In genomic region chr6:41785689-41786450, GRCh38 we compare ENCODE assay signal across 8 cellular contexts. TPM values are rescaled to one million over a fixed set of nuclear protein-coding genes. Genes with fewer than 3 reads are reported as not detected.
DNase-seq lines count a peak whose midpoint lies in the region; ATAC-seq, FAIRE-seq and TF ChIP-seq lines count a peak whose summit lies in the region.

No MANE protein-coding gene starts in this region.

- H3K4me3 ChIP-seq in PC-9, result peak overlapping the region; percentile 100
- peak overlapping the region; percentile 19 to 100 (median 96) for H3K4me3 ChIP-seq in H1 (ENCODE audit: extremely low read depth in 1 of 4, insufficient read depth in 2 of 4, low read depth in 3 of 4, low read length in 4 of 4)
- H3K4me3 ChIP-seq in muscle layer of colon (ENCODE audit: low read depth in 1 of 2, low read length in 2 of 2), result peak overlapping the region; percentile 88 to 98

- H2BK120ac ChIP-seq in H1 (replicated peaks; ENCODE audit: low read depth, low read length), result no peak overlapping the region

- H4K8ac ChIP-seq in H1 (ENCODE audit: extremely low read depth, insufficient read depth, low read length), result peak overlapping the region; percentile 39; the same call in 1 of the 2 replicates

- no peak overlapping the region for H2AK5ac ChIP-seq in H1 (ENCODE audit: low read depth, low read length)

- peaks cover 37% of the 10 kb centered on the region for H3K79me2 ChIP-seq in PC-9 (ENCODE audit: low read depth)
- peaks cover 0 to 12% of the 10 kb centered on the region in 2 experiments; a peak in 3 of 4 replicates for H3K79me2 ChIP-seq in H1 (ENCODE audit: control insufficient read depth in 1 of 2, insufficient read depth in 2 of 2, low read length in 2 of 2)

- no peak for TF ChIP-seq POLR2A in H1 (IDR thresholded peaks at IDR 0.05; ENCODE audit: control extremely low read depth in 1 of 2, low read depth in 2 of 2, low read length in 2 of 2)

- FAIRE-seq in H1 (lab: Jason Lieb, UNC), result no peak

- TF ChIP-seq EP300 in H1 (IDR thresholded peaks at IDR 0.05; ENCODE audit: borderline replicate concordance in 1 of 2, low read depth in 2 of 2, low read length in 2 of 2), result no peak

- H3K9me2 ChIP-seq in PC-9 (ENCODE audit: insufficient read depth), result no peaks in the 10 kb centered on the region

- no peak; the same call in 1 of the 2 replicates for TF ChIP-seq CTCF in PC-9 (conservative IDR thresholded peaks at IDR 0.05)
- TF ChIP-seq CTCF in H1 (IDR thresholded peaks at IDR 0.05; ENCODE audit: control extremely low read depth in 1 of 3, insufficient read depth in 1 of 3, low read depth in 1 of 3, low read length in 3 of 3), result no peak

- peaks cover 53% of the 10 kb centered on the region for H3K4me1 ChIP-seq in PC-9 (replicated peaks; ENCODE audit: insufficient read depth)
- H3K4me1 ChIP-seq in H1 (replicated peaks in 1 of 4; ENCODE audit: control insufficient read depth in 3 of 4, insufficient read depth in 4 of 4, low read length in 3 of 4), result peaks cover 2 to 7% (median 3%) of the 10 kb centered on the region in 4 experiments; a peak in 6 of 7 replicates
- H3K4me1 ChIP-seq in muscle layer of colon (ENCODE audit: insufficient read depth, low read length), result peaks cover 24% of the 10 kb centered on the region

- 31% methylated on average over 16 of the region's 29 CpGs; no CpG with 5 or more reads in 1 of the 2 experiments for WGBS in H1 (ENCODE audit: extremely low coverage in 1 of 2, insufficient coverage in 1 of 2, insufficient read length in 1 of 2, insufficient replicate concordance in 2 of 2, low coverage in 1 of 2, low lambda C conversion rate in 2 of 2, missing lambda C conversion rate in 1 of 2), 2 experiments

- peaks cover 2% of the 10 kb centered on the region for H3K79me1 ChIP-seq in H1 (ENCODE audit: low read depth, low read length)

- no peak overlapping the region for H4K5ac ChIP-seq in H1 (ENCODE audit: insufficient read length, low read depth, low read length)

- no peak overlapping the region for H2BK20ac ChIP-seq in H1 (ENCODE audit: low read length)

- POLR2A ChIA-PET in PC-9 (lab: Charles Lee; ENCODE audit: unreplicated experiment), result interaction anchor here (0.6 to 0.8 kb wide), 3 partner anchors 110 to 408 kb away, joined by 3 to 5 read pairs (median 5); no protein-coding TSS in a partner anchor
- POLR2A ChIA-PET in H1 (lab: Charles Lee; ENCODE audit: partially characterized antibody), result interaction anchor here (0.9 to 4.2 kb wide), 7 partner anchors 25 to 264 kb away, joined by 3 to 31 read pairs (median 4); partner anchors contain the start of genes BYSL, MED20, TAF8 and USP49

- H2AFZ ChIP-seq in PC-9 (no peak overlapping the region; the same call in 1 of the 2 replicates), H1 (ENCODE audit: low read length) (no peak overlapping the region)

- H3K4me2 ChIP-seq in PC-9 (peak overlapping the region; percentile 90), H1 (ENCODE audit: insufficient read depth in 1 of 2, low read depth in 2 of 2, low read length in 2 of 2) (peak overlapping the region; percentile 76 to 99)

- 0 out of 2 replicates have a peak overlapping the region, but pooled peaks have one; percentile 46 for H2BK15ac ChIP-seq in H1 (ENCODE audit: low read length)

- H3K23ac ChIP-seq in H1 (ENCODE audit: insufficient read length), result no peak overlapping the region

- H3K27ac ChIP-seq in PC-9 (peak overlapping the region; percentile 78), H1 (ENCODE audit: low read depth, low read length) (no peak overlapping the region), muscle layer of colon (ENCODE audit: low read depth, low read length) (peak overlapping the region; percentile 52)

- in situ Hi-C loops in ACHN (cut with HindIII; ENCODE audit: low pct_ligation_motif_present, low pct_unique_long_range_greater_than_20kb, low sequenced_read_pairs), result no loop called here

- no peak overlapping the region for H2BK5ac ChIP-seq in H1 (ENCODE audit: low read depth, low read length)

- peaks cover 15% of the 10 kb centered on the region for H3K23me2 ChIP-seq in H1 (ENCODE audit: low read depth, low read length)

- H4K20me1 ChIP-seq in PC-9 (ENCODE audit: insufficient read depth) (no peaks in the 10 kb centered on the region; the same call in 1 of the 2 replicates), H1 (replicated peaks in 1 of 2; ENCODE audit: control insufficient read depth in 1 of 2, insufficient read depth in 2 of 2, low read length in 2 of 2) (peaks cover 0 to 9% of the 10 kb centered on the region in 2 experiments)

- ATAC-seq in HG03354 (IDR thresholded peaks at IDR 0.05; ENCODE audit: poor library complexity, severe bottlenecking, unreplicated experiment) (no peak), HG03378 (IDR thresholded peaks at IDR 0.05; ENCODE audit: unreplicated experiment) (no peak)

- 0 out of 2 replicates have a peak overlapping the region, but pooled peaks have one; percentile 50 for H2BK12ac ChIP-seq in H1 (ENCODE audit: low read depth, low read length)

- no peak overlapping the region for H3K4ac ChIP-seq in H1 (replicated peaks; ENCODE audit: insufficient read length, low read depth, low read length)

- intact Hi-C loops in PC-9 (cut with micrococcal nuclease; ENCODE audit: unreplicated experiment), result loop anchor here (10.0 kb wide), 1 partner anchor 939 kb away; the partner anchor contains the start of gene PRPH2

- H3K18ac ChIP-seq in H1 (ENCODE audit: extremely low read depth, low read length), result no peak overlapping the region; the same call in 1 of the 2 replicates

- CTCF ChIA-PET in PC-9 (lab: Charles Lee) (interaction anchor here (0.6 to 2.0 kb wide), 5 partner anchors 27 to 265 kb away, joined by 3 to 10 read pairs (median 4); partner anchors contain the start of genes BYSL, MED20 and TAF8), H1 (lab: Charles Lee; ENCODE audit: partially characterized antibody) (interaction anchor here (0.6 to 5.1 kb wide), 39 partner anchors 9 to 642 kb away, joined by 3 to 108 read pairs (median 4); partner anchors contain the start of genes BYSL, MED20 and TAF8)

- H3K9ac ChIP-seq in H1 (replicated peaks in 1 of 4; ENCODE audit: extremely low read depth in 1 of 4, low read depth in 3 of 4, low read length in 3 of 4) (no peak overlapping the region; a peak in 1 of 7 replicates), muscle layer of colon (ENCODE audit: low read length) (peak overlapping the region; percentile 45)

- no peaks in the 10 kb centered on the region for H3K27me3 ChIP-seq in PC-9 (ENCODE audit: insufficient read depth, low read depth)
- H3K27me3 ChIP-seq in H1 (replicated peaks in 1 of 4; ENCODE audit: control insufficient read depth in 3 of 4, extremely low read depth in 1 of 4, insufficient read depth in 3 of 4, low read length in 3 of 4), result peaks cover 2 to 38% (median 25%) of the 10 kb centered on the region in 4 experiments
- no peaks in the 10 kb centered on the region for H3K27me3 ChIP-seq in muscle layer of colon (ENCODE audit: control insufficient read depth in 1 of 2, insufficient read depth in 2 of 2, low read length in 2 of 2)

- H3F3A ChIP-seq in PC-9 (ENCODE audit: insufficient read depth, low read depth), result peaks cover 62% of the 10 kb centered on the region

- no peak overlapping the region for H3K56ac ChIP-seq in H1 (replicated peaks; ENCODE audit: insufficient read length, low read depth, low read length)

- H3K9me3 ChIP-seq in PC-9 (ENCODE audit: insufficient read depth, low read depth), result no peaks in the 10 kb centered on the region
- H3K9me3 ChIP-seq in H1 (ENCODE audit: insufficient read depth in 2 of 2, low read depth in 1 of 2, low read length in 1 of 2), result no peaks in the 10 kb centered on the region
- no peaks in the 10 kb centered on the region for H3K9me3 ChIP-seq in muscle layer of colon (ENCODE audit: low read length)

- TF ChIP-seq RAD21 in H1 (IDR thresholded peaks at IDR 0.05 in 1 of 2, conservative IDR thresholded peaks at IDR 0.05 in 1 of 2; ENCODE audit: low read depth in 2 of 2, low read length in 2 of 2), result no peak

- H3K36me3 ChIP-seq in PC-9 (ENCODE audit: low read depth), result peaks cover 20% of the 10 kb centered on the region
- H3K36me3 ChIP-seq in H1 (ENCODE audit: control insufficient read depth in 2 of 4, insufficient read depth in 4 of 4, low read length in 3 of 4), result peaks cover 11 to 20% (median 17%) of the 10 kb centered on the region in 4 experiments; a peak in 7 of 8 replicates
- H3K36me3 ChIP-seq in muscle layer of colon (ENCODE audit: insufficient read depth, low read length), result peaks cover 17% of the 10 kb centered on the region

- DNase-seq in NCI-H510A (lab: John Stamatoyannopoulos, UW), result peak; percentile 34
- no peak for DNase-seq in NCI-H510A treated with DMSO at 0.1 percent for 48 hours (lab: John Stamatoyannopoulos, UW)
- no peak for DNase-seq in PC-9
- no peak for DNase-seq in H1 (ENCODE audit: low read depth in 1 of 2, low spot score in 2 of 2)
- no peak for DNase-seq in ACHN

- no peak overlapping the region for H4K91ac ChIP-seq in H1 (replicated peaks; ENCODE audit: insufficient read length, low read length)

- H3K14ac ChIP-seq in H1 (ENCODE audit: insufficient read length), result no peak overlapping the region

- no TSS peak for BruUV-seq in PC-9 (replicated peaks; lab: Mats Ljungman, UMichigan)

RNA-seq across cellular contexts. Expression of gene TOMM6, which starts 1.6 kb away (rescaled TPM):
- total RNA-seq in PC-9 (2021), result 143 and 170 TPM in 2 replicates
- 216 and 228 TPM in 2 replicates for total RNA-seq in H1 (2021; fragmentation: NEBNext Ultra II Directional; extraction: Animal tissue kit (Norgen Biotek cat#: 25700))
- polyA plus RNA-seq in H1 (2011; rRNA removed), result 457 and 560 TPM in 2 replicates
- 411 TPM for polyA plus RNA-seq in H1 (2011; cell fraction: cytosol; rRNA removed)
- polyA plus RNA-seq in H1 (2011; cell fraction: nucleus; rRNA removed), result 121 TPM
- polyA plus RNA-seq in H1 (2012, experiment 1 of 2), result 269 to 362 TPM (median 306 TPM) in 4 replicates
- 244 TPM for polyA plus RNA-seq in H1 (2012, experiment 2 of 2)
- polyA plus RNA-seq in H1 (2013, experiment 1 of 2), result 295 TPM
- polyA plus RNA-seq in H1 (2013, experiment 2 of 2), result 293 TPM
- polyA minus RNA-seq in H1 (2011; rRNA and poly(A)+ RNA removed), result 89.9 and 99.3 TPM in 2 replicates
- polyA minus RNA-seq in H1 (2011; cell fraction: cytosol; rRNA and poly(A)+ RNA removed), result 36.2 TPM
- 41.6 TPM for polyA minus RNA-seq in H1 (2011; cell fraction: nucleus; rRNA and poly(A)+ RNA removed)

RNA-seq across cellular contexts. Expression of gene PRICKLE4, which starts 5.3 kb away (rescaled TPM):
- 8.4 and 9.2 TPM in 2 replicates for total RNA-seq in PC-9 (2021)
- total RNA-seq in H1 (2021; fragmentation: NEBNext Ultra II Directional; extraction: Animal tissue kit (Norgen Biotek cat#: 25700)), result 0.67 and 1.4 TPM in 2 replicates
- 0.32 and 0.38 TPM in 2 replicates for polyA plus RNA-seq in H1 (2011; rRNA removed)
- polyA plus RNA-seq in H1 (2011; cell fraction: cytosol; rRNA removed), result 0.32 TPM
- polyA plus RNA-seq in H1 (2011; cell fraction: nucleus; rRNA removed), result 2.4 TPM
- polyA plus RNA-seq in H1 (2012, experiment 1 of 2), result 0.41 to 1.4 TPM (median 0.87 TPM) in 4 replicates
- polyA plus RNA-seq in H1 (2012, experiment 2 of 2), result not detected
- 0.57 TPM for polyA plus RNA-seq in H1 (2013, experiment 1 of 2)
- polyA plus RNA-seq in H1 (2013, experiment 2 of 2), result 0.22 TPM
- not detected in 2 replicates for polyA minus RNA-seq in H1 (2011; rRNA and poly(A)+ RNA removed)
- not detected for polyA minus RNA-seq in H1 (2011; cell fraction: cytosol; rRNA and poly(A)+ RNA removed)
- 2.4 TPM for polyA minus RNA-seq in H1 (2011; cell fraction: nucleus; rRNA and poly(A)+ RNA removed)

RNA-seq across cellular contexts. Expression of gene FRS3, which starts 6.2 kb away (rescaled TPM):
- 4.5 and 10.4 TPM in 2 replicates for total RNA-seq in PC-9 (2021)
- 3.4 and 3.9 TPM in 2 replicates for total RNA-seq in H1 (2021; fragmentation: NEBNext Ultra II Directional; extraction: Animal tissue kit (Norgen Biotek cat#: 25700))
- polyA plus RNA-seq in H1 (2011; rRNA removed), result 4.4 and 8.4 TPM in 2 replicates
- 5.4 TPM for polyA plus RNA-seq in H1 (2011; cell fraction: cytosol; rRNA removed)
- polyA plus RNA-seq in H1 (2011; cell fraction: nucleus; rRNA removed), result 14.9 TPM
- polyA plus RNA-seq in H1 (2012, experiment 1 of 2), result 1.3 to 4.2 TPM (median 3.1 TPM) in 4 replicates
- polyA plus RNA-seq in H1 (2012, experiment 2 of 2), result 4.2 TPM
- polyA plus RNA-seq in H1 (2013, experiment 1 of 2), result 2.8 TPM
- 2.5 TPM for polyA plus RNA-seq in H1 (2013, experiment 2 of 2)
- 1.1 and 2.8 TPM in 2 replicates for polyA minus RNA-seq in H1 (2011; rRNA and poly(A)+ RNA removed)
- polyA minus RNA-seq in H1 (2011; cell fraction: cytosol; rRNA and poly(A)+ RNA removed), result 3.6 TPM
- polyA minus RNA-seq in H1 (2011; cell fraction: nucleus; rRNA and poly(A)+ RNA removed), result 3.2 TPM

RNA-seq across cellular contexts. Expression of gene PGC, which starts 38.7 kb away (rescaled TPM):
- total RNA-seq in PC-9 (2021), result not detected in 2 replicates
- not detected in 2 replicates for total RNA-seq in H1 (2021; fragmentation: NEBNext Ultra II Directional; extraction: Animal tissue kit (Norgen Biotek cat#: 25700))
- 0.09 and 0.25 TPM in 2 replicates for polyA plus RNA-seq in H1 (2011; rRNA removed)
- polyA plus RNA-seq in H1 (2011; cell fraction: cytosol; rRNA removed), result 0.22 TPM
- polyA plus RNA-seq in H1 (2011; cell fraction: nucleus; rRNA removed), result 0.21 TPM
- 0.23 TPM in 1 of 4 replicates, not detected in the others for polyA plus RNA-seq in H1 (2012, experiment 1 of 2)
- polyA plus RNA-seq in H1 (2012, experiment 2 of 2), result 0.13 TPM
- 0.04 TPM for polyA plus RNA-seq in H1 (2013, experiment 1 of 2)
- polyA plus RNA-seq in H1 (2013, experiment 2 of 2), result 0.07 TPM
- polyA minus RNA-seq in H1 (2011; rRNA and poly(A)+ RNA removed), result not detected in 2 replicates
- polyA minus RNA-seq in H1 (2011; cell fraction: cytosol; rRNA and poly(A)+ RNA removed), result not detected
- polyA minus RNA-seq in H1 (2011; cell fraction: nucleus; rRNA and poly(A)+ RNA removed), result not detected

RNA-seq across cellular contexts. Expression of gene TFEB, which starts 50.5 kb away (rescaled TPM):
- total RNA-seq in PC-9 (2021), result 7.3 and 8.6 TPM in 2 replicates
- 2.3 and 2.4 TPM in 2 replicates for total RNA-seq in H1 (2021; fragmentation: NEBNext Ultra II Directional; extraction: Animal tissue kit (Norgen Biotek cat#: 25700))
- polyA plus RNA-seq in H1 (2011; rRNA removed), result 5.9 and 6.7 TPM in 2 replicates
- 4.6 TPM for polyA plus RNA-seq in H1 (2011; cell fraction: cytosol; rRNA removed)
- polyA plus RNA-seq in H1 (2011; cell fraction: nucleus; rRNA removed), result 7.6 TPM
- 2.1 to 6.8 TPM (median 4.1 TPM) in 4 replicates for polyA plus RNA-seq in H1 (2012, experiment 1 of 2)
- 2.7 TPM for polyA plus RNA-seq in H1 (2012, experiment 2 of 2)
- 0.71 TPM for polyA plus RNA-seq in H1 (2013, experiment 1 of 2)
- polyA plus RNA-seq in H1 (2013, experiment 2 of 2), result 0.61 TPM
- 1.9 and 4.6 TPM in 2 replicates for polyA minus RNA-seq in H1 (2011; rRNA and poly(A)+ RNA removed)
- polyA minus RNA-seq in H1 (2011; cell fraction: cytosol; rRNA and poly(A)+ RNA removed), result 3.2 TPM
- 2.8 TPM for polyA minus RNA-seq in H1 (2011; cell fraction: nucleus; rRNA and poly(A)+ RNA removed)
